In the genomic region with DNA sequence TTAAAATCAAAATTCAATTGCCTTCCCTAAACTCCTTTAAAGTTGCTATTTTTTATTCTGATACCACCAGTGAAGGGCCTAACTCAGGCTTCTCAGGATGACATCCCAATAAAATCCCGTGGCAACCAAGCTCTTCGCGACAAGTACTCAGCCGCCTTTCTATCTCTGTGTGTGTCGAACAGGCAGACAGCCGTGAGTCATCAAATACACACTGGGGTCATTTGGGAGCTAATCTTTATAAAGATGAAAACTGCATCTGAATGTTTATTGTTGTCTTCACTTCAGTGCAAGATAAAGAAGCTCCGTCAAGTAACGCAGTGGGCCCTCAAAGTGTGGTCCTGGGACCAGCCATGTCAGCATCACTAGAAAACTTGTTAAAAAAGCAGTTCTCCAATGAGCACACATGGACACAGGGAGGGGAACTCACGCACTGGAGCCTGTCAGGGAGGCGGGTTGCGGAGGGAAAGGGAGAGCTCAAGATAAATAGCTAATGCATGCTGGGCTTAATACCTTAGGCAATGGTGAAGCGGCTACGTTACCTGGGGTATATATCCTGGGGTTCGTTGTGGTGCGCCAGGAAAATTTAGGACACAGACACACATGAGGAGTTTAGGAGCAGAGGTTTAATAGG, we compare ENCODE assay signal across 15 cellular contexts.
DNase-seq lines count a peak whose midpoint lies in the region; ATAC-seq and TF ChIP-seq lines count a peak whose summit lies in the region.
"Had no signal": no experiment of that assay in that cellular context is flagged by ENCODE, and none has a peak within 500 bp of the region (broad histone marks: within the 10 kb centered on the region; RNA-seq: fewer than 3 reads in every experiment).

No MANE protein-coding gene starts in this region.

- no peak for TF ChIP-seq POLR2A in IMR-90 (IDR thresholded peaks at IDR 0.05; ENCODE audit: low read depth, low read length)

- in situ Hi-C loops in IMR-90 (cut with MboI; ENCODE audit: low sequenced_read_pairs): no loop called here

- H3K27me3 Mint-ChIP-seq in H9 (ENCODE audit: low read depth): no peaks in the 10 kb centered on the region
- H3K27me3 Mint-ChIP-seq: memory B cell had no signal

- H3K4me1 Mint-ChIP-seq in H9: peaks cover 12 to 20% of the 10 kb centered on the region in 2 experiments
- H3K4me1 Mint-ChIP-seq: nephron had no signal

- H3K18ac ChIP-seq in IMR-90 (ENCODE audit: low read depth, low read length) (no peak overlapping the region), H9 (ENCODE audit: insufficient read length, low read depth, low read length) (no peak overlapping the region)

- peaks cover 6% of the 10 kb centered on the region for H3K9me1 ChIP-seq in IMR-90 (ENCODE audit: insufficient read depth, low read length)

- H2AFZ ChIP-seq in IMR-90 (replicated peaks; ENCODE audit: low read length, poor library complexity): peak overlapping the region; percentile 40
- no peak overlapping the region for H2AFZ ChIP-seq in hepatocyte
- no peak overlapping the region for H2AFZ ChIP-seq in H9 (ENCODE audit: low read length)

- no peak overlapping the region for H3K4me3 Mint-ChIP-seq in H9
- H3K4me3 Mint-ChIP-seq: memory B cell, nephron had no signal

- POLR2A ChIA-PET in IMR-90 (lab: Charles Lee; ENCODE audit: unreplicated experiment): no interaction called here

- no peak for TF ChIP-seq RAD21 in IMR-90 (IDR thresholded peaks at IDR 0.05; ENCODE audit: low read length)

- H2BK120ac ChIP-seq in IMR-90 (ENCODE audit: low read depth, low read length) (no peak overlapping the region), H9 (ENCODE audit: low read depth, low read length, poor library complexity, severe bottlenecking) (no peak overlapping the region)

- H3K36me3 ChIP-seq in IMR-90 (ENCODE audit: control insufficient read depth, insufficient read depth, low read length): no peaks in the 10 kb centered on the region
- no peaks in the 10 kb centered on the region for H3K36me3 ChIP-seq in hepatocyte (replicated peaks; ENCODE audit: insufficient read depth, low read depth)

- H3K56ac ChIP-seq in IMR-90 (ENCODE audit: extremely low read depth, insufficient read depth, low read length) (no peak overlapping the region), H9 (ENCODE audit: insufficient read length, low read depth, low read length) (no peak overlapping the region)

- peak overlapping the region; percentile 15 for H2AK9ac ChIP-seq in IMR-90 (replicated peaks; ENCODE audit: low read depth, low read length, poor library complexity)

- no TSS peak for BruUV-seq in IMR-90 (replicated peaks; lab: Mats Ljungman, UMichigan)

- H3K9me3 ChIP-seq in IMR-90 (ENCODE audit: control insufficient read depth, insufficient read depth, low read length) (no peaks in the 10 kb centered on the region), hepatocyte (ENCODE audit: low read depth) (no peaks in the 10 kb centered on the region), H9 (ENCODE audit: control insufficient read depth, low read depth, low read length) (no peaks in the 10 kb centered on the region)

- no peak overlapping the region for H3K4me3 ChIP-seq in IMR-90 (ENCODE audit: insufficient read depth, low read depth, low read length)
- no peak overlapping the region for H3K4me3 ChIP-seq in hepatocyte

- 48% methylated on average over 8 of the region's 15 CpGs; no CpG with 5 or more reads in 1 of the 2 experiments for WGBS in IMR-90 (ENCODE audit: extremely low coverage in 2 of 2, insufficient read length in 1 of 2), 2 experiments
- WGBS in hepatocyte (ENCODE audit: low lambda C conversion rate, missing lambda C conversion rate): 66% methylated on average over 15 of the region's 15 CpGs
- no CpG with 5 or more reads among the region's 15 CpGs for WGBS in H9 (ENCODE audit: extremely low coverage, insufficient read length, low lambda C conversion rate)

- H3K14ac ChIP-seq in IMR-90 (replicated peaks; ENCODE audit: low read depth, low read length) (no peak overlapping the region), H9 (ENCODE audit: insufficient read depth, low read length) (no peak overlapping the region)

- H3K79me1 ChIP-seq in IMR-90 (ENCODE audit: low read depth in 1 of 2, low read length in 2 of 2) (no peaks in the 10 kb centered on the region), H9 (ENCODE audit: insufficient read depth, low read depth, low read length, poor library complexity, severe bottlenecking) (no peaks in the 10 kb centered on the region)

- H3K4me2 ChIP-seq in IMR-90 (ENCODE audit: low read depth, low read length) (no peak overlapping the region), hepatocyte (no peak overlapping the region), H9 (ENCODE audit: insufficient read depth, insufficient read length, low read length) (no peak overlapping the region)

- H2BK5ac ChIP-seq in IMR-90 (ENCODE audit: low read depth, low read length, poor library complexity, severe bottlenecking): no peak overlapping the region
- H2BK5ac ChIP-seq in H9 (ENCODE audit: insufficient read length, low read length): no peak overlapping the region

- no peak overlapping the region for H4K91ac ChIP-seq in IMR-90 (ENCODE audit: insufficient read depth, low read depth, low read length)
- H4K91ac ChIP-seq in H9 (ENCODE audit: insufficient read length, low read depth, low read length): no peak overlapping the region

- intact Hi-C loops in IMR-90 (cut with micrococcal nuclease): loop anchor here (10.0 kb wide), 1 partner anchor 522 kb away; a partner anchor contains a TSS
- intact Hi-C loops in Right ventricle myocardium superior (cut with DNase I): no loop called here

- H3K36me3 Mint-ChIP-seq in H9 (ENCODE audit: insufficient read depth in 1 of 3, low read depth in 3 of 3): no peaks in the 10 kb centered on the region
- H3K36me3 Mint-ChIP-seq: brain, memory B cell had no signal

- no peaks in the 10 kb centered on the region for H3K23me2 ChIP-seq in H9 (ENCODE audit: insufficient read length, low read depth, low read length, poor library complexity, severe bottlenecking)

- TF ChIP-seq CTCF in IMR-90 (conservative IDR thresholded peaks at IDR 0.05; ENCODE audit: low read depth, low read length) (no peak), hepatocyte (IDR thresholded peaks at IDR 0.05; ENCODE audit: poor library complexity) (no peak), H9 (conservative IDR thresholded peaks at IDR 0.05) (no peak)

- H4K8ac ChIP-seq in IMR-90 (ENCODE audit: low read depth in 2 of 2, low read length in 2 of 2) (no peak overlapping the region), H9 (replicated peaks; ENCODE audit: insufficient read length, low read depth, low read length) (no peak overlapping the region)

- H2BK20ac ChIP-seq in IMR-90 (ENCODE audit: low read depth, low read length): no peak overlapping the region
- H2BK20ac ChIP-seq in H9 (ENCODE audit: low read depth, low read length, poor library complexity, severe bottlenecking): no peak overlapping the region

- 0 out of 7 replicates have a peak overlapping the region, but pooled peaks of 1 of the 3 experiments have one; percentile 2 for H3K27ac Mint-ChIP-seq in H9
- H3K27ac Mint-ChIP-seq: memory B cell, nephron had no signal

- CTCF ChIA-PET in IMR-90 (lab: Yijun Ruan, JAX): interaction anchor here (0.6 kb wide), 1 partner anchor 1467 kb away, joined by 3 read pairs; no protein-coding TSS in a partner anchor

- no peak overlapping the region for H3K9ac ChIP-seq in IMR-90 (ENCODE audit: low read depth, low read length)
- no peak overlapping the region for H3K9ac ChIP-seq in H9 (ENCODE audit: extremely low read depth, insufficient read length, low read length)

- H3K4me1 ChIP-seq in IMR-90 (ENCODE audit: control insufficient read depth, insufficient read depth, low read length) (peaks cover 13% of the 10 kb centered on the region), hepatocyte (ENCODE audit: insufficient read depth) (no peaks in the 10 kb centered on the region), H9 (ENCODE audit: insufficient read depth, low read length) (no peaks in the 10 kb centered on the region)

- no peak for ATAC-seq in IMR-90 (ENCODE audit: low read depth)
- ATAC-seq in HG03159 (IDR thresholded peaks at IDR 0.05; ENCODE audit: unreplicated experiment): no peak
- no peak for ATAC-seq in Right ventricle myocardium superior (ENCODE audit: poor library complexity)
- ATAC-seq: Panc1 had no signal

- no peak overlapping the region for H2BK12ac ChIP-seq in H9 (ENCODE audit: insufficient read length, low read depth, low read length)

- no peak overlapping the region for H2BK15ac ChIP-seq in IMR-90 (ENCODE audit: low read depth, low read length)
- no peak overlapping the region for H2BK15ac ChIP-seq in H9 (ENCODE audit: low read depth, low read length)

- H3K79me2 ChIP-seq in hepatocyte (no peaks in the 10 kb centered on the region), H9 (ENCODE audit: insufficient read depth, low read length) (no peaks in the 10 kb centered on the region)

- DNase-seq in COLO829 (ENCODE audit: low spot score) (peak; percentile 43), IMR-90 (peak; percentile 43), NCI-H82 treated with DMSO at 0.1 percent for 48 hours (lab: John Stamatoyannopoulos, UW; ENCODE audit: unreplicated experiment) (peak; percentile 93), hepatocyte (ENCODE audit: low spot score) (peak; percentile 20), dermis blood vessel endothelial cell (no peak), H9 (no peak), Right ventricle myocardium superior (no peak)
- DNase-seq: activated naive CD4-positive, alpha-beta T cell treated with anti-CD3 and anti-CD28 coated beads, Interleukin-2, amount 50 U/mL, for 16 hours; erythroblast; NCI-H226 had no signal

- no peak overlapping the region for H4K5ac ChIP-seq in IMR-90 (ENCODE audit: low read depth, low read length)
- H4K5ac ChIP-seq in H9 (ENCODE audit: insufficient read length, low read depth, low read length): no peak overlapping the region

- H3K23ac ChIP-seq in IMR-90 (ENCODE audit: low read depth, low read length) (no peak overlapping the region), H9 (ENCODE audit: insufficient read length, low read depth, low read length) (no peak overlapping the region)

- H3K4ac ChIP-seq in IMR-90 (ENCODE audit: low read depth, low read length) (no peak overlapping the region), H9 (ENCODE audit: low read depth, low read length) (no peak overlapping the region)

- H3K27ac ChIP-seq in IMR-90 (ENCODE audit: insufficient read depth, low read length) (no peak overlapping the region), hepatocyte (no peak overlapping the region), H9 (ENCODE audit: insufficient read length, low read depth, low read length) (no peak overlapping the region)

- dilution Hi-C loops in IMR-90 (cut with HindIII; ENCODE audit: low sequenced_read_pairs, unreplicated experiment): no loop called here

- H3K9me3 Mint-ChIP-seq in H9: no peaks in the 10 kb centered on the region; a peak in 1 of 5 replicates
- H3K9me3 Mint-ChIP-seq: memory B cell, nephron had no signal

- H3K9me2 ChIP-seq in hepatocyte (replicated peaks; ENCODE audit: insufficient read depth): no peaks in the 10 kb centered on the region

- no peak overlapping the region for H3T11ph ChIP-seq in H9 (ENCODE audit: low read length)

- H3K27me3 ChIP-seq in IMR-90 (ENCODE audit: control insufficient read depth, insufficient read depth, low read length): no peaks in the 10 kb centered on the region
- no peaks in the 10 kb centered on the region for H3K27me3 ChIP-seq in hepatocyte
- no peaks in the 10 kb centered on the region for H3K27me3 ChIP-seq in H9 (ENCODE audit: insufficient read depth, low read length)

- no peaks in the 10 kb centered on the region for H4K20me1 ChIP-seq in IMR-90 (ENCODE audit: insufficient read depth, low read length)
- no peaks in the 10 kb centered on the region for H4K20me1 ChIP-seq in hepatocyte (ENCODE audit: insufficient read depth, poor library complexity, severe bottlenecking)
- H4K20me1 ChIP-seq in H9 (ENCODE audit: control insufficient read depth, insufficient read depth, insufficient read length): no peaks in the 10 kb centered on the region

- H2AK5ac ChIP-seq in IMR-90 (ENCODE audit: low read depth, low read length): no peak overlapping the region
- H2AK5ac ChIP-seq in H9 (ENCODE audit: insufficient read length, low read length): no peak overlapping the region

Comparison
In these comparisons a context has a peak if more than half of its experiments do, and no peak if none do; other contexts are left out.
1. DNase-seq: peak in COLO829 (single experiment), IMR-90 (single experiment), NCI-H82 treated with DMSO at 0.1 percent for 48 hours (single experiment) and hepatocyte (single experiment); none in dermis blood vessel endothelial cell (single experiment), H9 (single experiment) and Right ventricle myocardium superior (single experiment).